ENCODE assay signal across 11 cellular contexts in the genomic region with DNA sequence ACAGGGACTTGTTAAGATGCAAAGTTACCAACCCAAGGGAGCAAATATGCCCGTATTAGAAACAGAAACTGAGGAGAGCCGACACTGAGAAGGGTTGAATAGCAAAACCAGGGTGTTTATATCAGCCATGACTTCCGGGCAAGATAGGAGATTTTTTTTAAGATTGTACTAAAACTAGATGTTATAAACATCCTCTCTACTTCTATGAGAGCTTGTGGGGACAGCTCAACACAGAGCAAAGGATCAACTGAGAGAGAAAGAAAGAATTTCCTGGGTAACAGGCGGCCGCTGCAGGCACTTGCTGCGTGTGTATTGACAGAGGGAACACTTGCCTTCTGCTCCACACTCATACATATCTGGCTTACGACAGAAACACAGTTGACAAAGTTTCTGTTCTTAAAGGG. TPM values are rescaled to one million over a fixed set of nuclear protein-coding genes. Genes with fewer than 3 reads are reported as not detected.
DNase-seq lines count a peak whose midpoint lies in the region; ATAC-seq, FAIRE-seq and TF ChIP-seq lines count a peak whose summit lies in the region.
"Had no signal": no experiment of that assay in that cellular context is flagged by ENCODE, and none has a peak within 500 bp of the region (broad histone marks: within the 10 kb centered on the region; RNA-seq: fewer than 3 reads in every experiment).

No MANE protein-coding gene starts in this region.

- no peaks in the 10 kb centered on the region for H4K20me1 ChIP-seq in hepatocyte (ENCODE audit: insufficient read depth, poor library complexity, severe bottlenecking)

- H3K27me3 ChIP-seq in GM06990 (replicated peaks; ENCODE audit: control insufficient read depth, insufficient read depth, low read length): no peaks in the 10 kb centered on the region
- H3K27me3 ChIP-seq in hepatocyte: no peaks in the 10 kb centered on the region

- H3K36me3 Mint-ChIP-seq in progenitor cell of endocrine pancreas (ENCODE audit: insufficient read depth): no peaks in the 10 kb centered on the region

- H3K27me3 Mint-ChIP-seq in progenitor cell of endocrine pancreas: peaks cover 1% of the 10 kb centered on the region
- H3K27me3 Mint-ChIP-seq: dendritic cell treated with granulocyte-macrophage colony-stimulating factor and Interleukin-4, amounts not matched to agents 40 ng/mL and 50 ng/mL, for 4 days had no signal

- H3K9me2 ChIP-seq in hepatocyte (replicated peaks; ENCODE audit: insufficient read depth): no peaks in the 10 kb centered on the region

- ATAC-seq in GM21515 (IDR thresholded peaks at IDR 0.05; ENCODE audit: unreplicated experiment): peak; percentile 75

- peak overlapping the region; percentile 66 for H3K4me2 ChIP-seq in hepatocyte

- H3K36me3 ChIP-seq in GM06990 (ENCODE audit: control insufficient read depth, insufficient read depth, low read length) (no peaks in the 10 kb centered on the region), hepatocyte (replicated peaks; ENCODE audit: insufficient read depth, low read depth) (no peaks in the 10 kb centered on the region)

- DNase-seq in GM06990 (ENCODE audit: extremely low read depth, insufficient read length): no peak
- DNase-seq in MV-4-11 (lab: John Stamatoyannopoulos, UW): peak; percentile 20
- DNase-seq in hepatocyte (ENCODE audit: low spot score): no peak
- no peak for DNase-seq in RCC 7860 (ENCODE audit: low spot score)
- no peak for DNase-seq in progenitor cell of endocrine pancreas (ENCODE audit: low spot score, unreplicated experiment)
- DNase-seq in stimulated activated CD4-positive, alpha-beta T cell treated with anti-CD3 and anti-CD28 coated beads, Interleukin-15, amount 100 ng/mL, for 24 hours: no peak
- no peak for DNase-seq in GM19240 (ENCODE audit: insufficient read length, low spot score)
- DNase-seq: NCI-H2171 had no signal

- 54% methylated on average over 7 of the region's 7 CpGs for WGBS in hepatocyte (ENCODE audit: low lambda C conversion rate, missing lambda C conversion rate)

- H3K79me2 ChIP-seq in hepatocyte: no peaks in the 10 kb centered on the region

- no peaks in the 10 kb centered on the region for H3K9me3 ChIP-seq in hepatocyte (ENCODE audit: low read depth)

- peak overlapping the region; percentile 21 for H2AFZ ChIP-seq in hepatocyte

- H3K4me1 ChIP-seq in hepatocyte (ENCODE audit: insufficient read depth): peaks cover 26% of the 10 kb centered on the region

- H3K4me3 ChIP-seq in GM06990 (replicated peaks; ENCODE audit: low read depth, low read length) (peak overlapping the region; percentile 41), hepatocyte (no peak overlapping the region)

- peaks cover 6% of the 10 kb centered on the region for H3K9me3 Mint-ChIP-seq in progenitor cell of endocrine pancreas (ENCODE audit: low read depth)
- H3K9me3 Mint-ChIP-seq: dendritic cell treated with granulocyte-macrophage colony-stimulating factor and Interleukin-4, amounts not matched to agents 40 ng/mL and 50 ng/mL, for 4 days had no signal

- no peak overlapping the region for H3K27ac Mint-ChIP-seq in progenitor cell of endocrine pancreas
- H3K27ac Mint-ChIP-seq: dendritic cell treated with granulocyte-macrophage colony-stimulating factor and Interleukin-4, amounts not matched to agents 40 ng/mL and 50 ng/mL, for 4 days had no signal

- peaks cover 5% of the 10 kb centered on the region for H3K4me1 Mint-ChIP-seq in progenitor cell of endocrine pancreas (ENCODE audit: low read depth)

- peak overlapping the region; percentile 29 for H3K27ac ChIP-seq in hepatocyte

- no peak for TF ChIP-seq CTCF in GM06990 (IDR thresholded peaks at IDR 0.05; ENCODE audit: insufficient read depth, low read length, poor library complexity, severe bottlenecking)
- TF ChIP-seq CTCF in hepatocyte (IDR thresholded peaks at IDR 0.05; ENCODE audit: poor library complexity): no peak
- TF ChIP-seq CTCF in progenitor cell of endocrine pancreas (IDR thresholded peaks at IDR 0.05; ENCODE audit: unreplicated experiment): no peak

- FAIRE-seq in RCC 7860 (lab: Jason Lieb, UNC): no peak
- FAIRE-seq: D721Med had no signal

- no peak overlapping the region for H3K4me3 Mint-ChIP-seq in progenitor cell of endocrine pancreas (ENCODE audit: low read depth)
- H3K4me3 Mint-ChIP-seq: dendritic cell treated with granulocyte-macrophage colony-stimulating factor and Interleukin-4, amounts not matched to agents 40 ng/mL and 50 ng/mL, for 4 days had no signal

RNA-seq across cellular contexts. Expression of a gene that starts 49.1 kb away (rescaled TPM):
- total RNA-seq in hepatocyte (41.4 and 43.5 TPM in 2 replicates), progenitor cell of endocrine pancreas (49.3 and 52.1 TPM in 2 replicates)
- polyA plus RNA-seq in hepatocyte: 16.2 and 23.2 TPM in 2 replicates
